9 cellular contexts compared by ENCODE assay signal in the genomic region with DNA sequence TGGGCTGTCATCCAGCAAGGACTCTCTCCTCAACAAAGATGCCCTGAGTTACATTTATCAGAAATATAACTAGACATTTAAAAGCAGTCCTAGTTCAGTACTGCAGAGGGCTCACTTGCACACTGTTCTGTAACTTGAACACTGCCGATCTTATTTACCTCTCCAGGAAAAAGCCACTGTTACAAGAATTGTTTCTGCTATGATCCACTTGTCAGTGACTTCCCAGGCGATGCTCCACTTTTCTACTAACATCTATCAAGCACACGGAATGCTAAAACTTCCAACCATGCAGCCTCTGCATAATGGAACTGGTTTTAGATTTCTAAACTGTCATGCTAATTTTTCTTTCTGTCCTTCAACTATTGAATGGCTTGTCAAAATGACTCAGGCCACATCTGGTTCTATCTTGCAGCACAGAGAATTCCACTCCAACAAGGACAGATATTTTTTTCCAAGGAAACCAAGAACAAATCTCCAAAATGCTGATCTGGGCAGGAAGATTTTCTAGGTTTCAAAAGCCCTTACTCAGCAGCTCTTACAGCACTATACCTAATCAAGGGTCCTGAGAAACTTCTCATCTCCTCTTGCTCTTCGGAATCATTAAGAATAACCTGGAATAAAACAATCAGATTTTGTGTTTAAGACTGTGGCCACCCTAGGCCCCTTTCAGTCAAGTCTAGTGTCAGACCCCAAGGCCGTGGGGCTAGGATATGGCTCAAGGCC. TPM values are rescaled to one million over a fixed set of nuclear protein-coding genes. Genes with fewer than 3 reads are reported as not detected.
DNase-seq lines count a peak whose midpoint lies in the region; ATAC-seq and TF ChIP-seq lines count a peak whose summit lies in the region.
"Had no signal": no experiment of that assay in that cellular context is flagged by ENCODE, and none has a peak within 500 bp of the region (broad histone marks: within the 10 kb centered on the region; RNA-seq: fewer than 3 reads in every experiment).

No MANE protein-coding gene starts in this region.

- H4K20me1 ChIP-seq in neural progenitor cell (ENCODE audit: low read depth), result no peaks in the 10 kb centered on the region

- H3F3A ChIP-seq in neural progenitor cell (ENCODE audit: low read depth), result no peaks in the 10 kb centered on the region

- H3K9ac ChIP-seq in neural progenitor cell, result no peak overlapping the region
- H3K9ac ChIP-seq in colonic mucosa (ENCODE audit: low read depth in 2 of 2, low read length in 2 of 2), result no peak overlapping the region

- TF ChIP-seq CTCF in choroid plexus epithelial cell (conservative IDR thresholded peaks at IDR 0.05; ENCODE audit: low read depth, low read length) (peak; percentile 69), neural progenitor cell (IDR thresholded peaks at IDR 0.05) (peak; percentile 18), colonic mucosa (IDR thresholded peaks at IDR 0.05) (no peak)

- no peaks in the 10 kb centered on the region for H3K9me3 ChIP-seq in neural progenitor cell (ENCODE audit: low read depth)
- H3K9me3 ChIP-seq in colonic mucosa, result no peaks in the 10 kb centered on the region

- H3K27ac Mint-ChIP-seq in neural progenitor cell, result peak overlapping the region; percentile 1

- H3K27ac ChIP-seq in neural progenitor cell (no peak overlapping the region), colonic mucosa (no peak overlapping the region)

- H3K27me3 ChIP-seq in neural progenitor cell (no peaks in the 10 kb centered on the region), colonic mucosa (no peaks in the 10 kb centered on the region)

- intact Hi-C loops in colonic mucosa (cut with DNase I), result loop anchor here (10.0 kb wide), 1 partner anchor 315 kb away; no protein-coding TSS in a partner anchor

- H3K4me3 ChIP-seq in choroid plexus epithelial cell (ENCODE audit: low read depth, low read length), result no peak overlapping the region
- no peak overlapping the region for H3K4me3 ChIP-seq in neural progenitor cell
- no peak overlapping the region for H3K4me3 ChIP-seq in colonic mucosa

- H3K36me3 Mint-ChIP-seq in neural progenitor cell, result no peaks in the 10 kb centered on the region

- H3K4me3 Mint-ChIP-seq in neural progenitor cell, result no peak overlapping the region

- no peaks in the 10 kb centered on the region for H3K27me3 Mint-ChIP-seq in neural progenitor cell (ENCODE audit: insufficient read depth, low read depth)

- H2AFZ ChIP-seq in neural progenitor cell (replicated peaks), result peak overlapping the region; percentile 44

- H3K79me2 ChIP-seq in neural progenitor cell (ENCODE audit: low read depth), result no peaks in the 10 kb centered on the region

- H3K4me1 ChIP-seq in neural progenitor cell (no peaks in the 10 kb centered on the region), colonic mucosa (no peaks in the 10 kb centered on the region)

- no peak for ATAC-seq in GM18519 (IDR thresholded peaks at IDR 0.05; ENCODE audit: low FRiP score, unreplicated experiment)

- DNase-seq in GM03348 (ENCODE audit: low spot score) (peak; percentile 55), NCI-H345 (lab: John Stamatoyannopoulos, UW) (peak; percentile 32), choroid plexus epithelial cell (ENCODE audit: low read depth) (peak; percentile 80), neural progenitor cell (ENCODE audit: low spot score) (no peak), COLO668 (lab: John Stamatoyannopoulos, UW; ENCODE audit: unreplicated experiment) (no peak), colonic mucosa (no peak), NCI-H1105 (lab: John Stamatoyannopoulos, UW) (no peak)
- DNase-seq: NCI-H1105 treated with DMSO at 0.1 percent for 48 hours had no signal

- H3K36me3 ChIP-seq in neural progenitor cell (no peaks in the 10 kb centered on the region), colonic mucosa (no peaks in the 10 kb centered on the region)

- peaks cover 12% of the 10 kb centered on the region for H3K4me1 Mint-ChIP-seq in neural progenitor cell

- H3K4me2 ChIP-seq in neural progenitor cell, result no peak overlapping the region

- H3K9me3 Mint-ChIP-seq in neural progenitor cell, result no peaks in the 10 kb centered on the region

RNA-seq across cellular contexts. Expression of gene SEC16B, which starts 9.9 kb away (rescaled TPM):
- total RNA-seq in neural progenitor cell (ENCODE audit: low replicate concordance), result 0.67 and 0.74 TPM in 2 replicates
- 1 to 10 TPM; 2.8 to 5.2 TPM for total RNA-seq in colonic mucosa

Comparison
In these comparisons a context has a peak if more than half of its experiments do, and no peak if none do; other contexts are left out.
1. DNase-seq: peak in GM03348 (single experiment), NCI-H345 (single experiment) and choroid plexus epithelial cell (single experiment); none in neural progenitor cell (single experiment), COLO668 (single experiment), colonic mucosa (single experiment) and NCI-H1105 (single experiment).